In the genomic region with DNA sequence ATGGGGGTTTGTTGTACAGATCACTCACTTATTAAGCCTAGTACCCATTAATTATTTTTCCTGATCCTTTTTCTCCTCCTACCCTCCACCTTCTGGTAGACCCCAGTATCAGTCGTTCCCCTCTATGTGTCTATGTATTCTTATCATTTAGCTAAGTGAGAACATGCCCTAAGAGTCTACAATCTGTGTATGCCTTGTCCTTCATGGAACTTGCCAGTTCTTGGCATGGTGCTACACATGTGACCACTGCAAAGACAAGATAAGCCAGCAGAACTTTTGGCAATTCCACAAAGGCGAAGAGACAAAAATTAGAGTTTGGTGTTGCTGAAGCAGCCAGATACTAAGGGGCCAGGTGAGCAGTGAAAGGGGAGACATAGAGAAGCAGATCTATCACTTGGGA, we compare ENCODE assay signal across 26 cellular contexts.
"Had no signal": no experiment of that assay in that cellular context is flagged by ENCODE, and none has a peak within 500 bp of the region (broad histone marks: within the 10 kb centered on the region; RNA-seq: fewer than 3 reads in every experiment).

No MANE protein-coding gene starts in this region.

- H3K4me3 ChIP-seq: ascending aorta, body of pancreas had no signal

- ATAC-seq: activated CD8-positive, alpha-beta memory T cell treated with anti-CD3 and anti-CD28 coated beads, Interleukin-2, amount 10 ng/mL, durations not matched to agents 7 days and 5 days; activated naive CD4-positive, alpha-beta T cell treated with anti-CD3 and anti-CD28 coated beads, Interleukin-2, amount 50 U/mL, for 72 hours; activated naive CD8-positive, alpha-beta T cell treated with anti-CD3 and anti-CD28 coated beads, Interleukin-2, amount 50 U/mL, for 24 hours; activated T-cell treated with anti-CD3 and anti-CD28 coated beads, Interleukin-2, amount 50 U/mL, for 4 hours; body of pancreas; PC-3; T-helper 17 cell; WTC11 had no signal

- DNase-seq: activated CD4-positive, alpha-beta T cell treated with anti-CD3 and anti-CD28 coated beads for 48 hours; activated CD4-positive, alpha-beta T cell treated with anti-CD3 and anti-CD28 coated beads, Interleukin-2, amount 50 U/mL, for 48 hours; activated CD4-positive, CD25-positive, alpha-beta regulatory T cell treated with anti-CD3 and anti-CD28 coated beads, Interleukin-2, amount 50 U/mL, for 72 hours; activated CD8-positive, alpha-beta memory T cell treated with anti-CD3 and anti-CD28 coated beads, Interleukin-2, amount 10 ng/mL, durations not matched to agents 7 days and 5 days; activated effector memory CD4-positive, alpha-beta T cell treated with anti-CD3 and anti-CD28 coated beads, Interleukin-2, amount 50 U/mL, for 16 hours; activated naive CD4-positive, alpha-beta T cell treated with Interleukin-2 at 50 U/mL for 16 hours; activated naive CD8-positive, alpha-beta T cell treated with anti-CD3 and anti-CD28 coated beads, Interleukin-2, amount 50 U/mL, for 24 hours; activated T-cell treated with anti-CD3 and anti-CD28 coated beads, Interleukin-2, amount 50 U/mL, for 4 hours; amniotic stem cell; Karpas-422; MM.1S; NCI-H1105; NCI-H1436; NCI-H1694 treated with DMSO at 0.1 percent for 48 hours; NCI-H2029 treated with DMSO at 0.1 percent for 48 hours; NCI-H345; NCI-H510A; NCI-H526 treated with DMSO at 0.1 percent for 48 hours; PC-3; SIG-M5; T-helper 17 cell; T-helper 9 cell had no signal

- H3K9me3 ChIP-seq: body of pancreas had no signal

- H3K4me1 ChIP-seq: ascending aorta had no signal

- H3K36me3 ChIP-seq: ascending aorta had no signal

- H3K27me3 ChIP-seq: ascending aorta, body of pancreas had no signal

- H3K27ac ChIP-seq: ascending aorta, body of pancreas had no signal
